Comparison of ENCODE assay signal across 1 cellular context in genomic region chr20:56630506-56631317, GRCh38.
TF ChIP-seq lines count a peak whose summit lies in the region.

No MANE protein-coding gene starts in this region.

TF ChIP-seq in H1, 55 proteins besides CTCF, POLR2A, EP300 and RAD21:
- TF ChIP-seq USF2 (IDR thresholded peaks at IDR 0.05; ENCODE audit: low read length) (no peak), KDM1A (IDR thresholded peaks at IDR 0.05; ENCODE audit: borderline replicate concordance, low read length) (no peak), SUZ12 (IDR thresholded peaks at IDR 0.05; ENCODE audit: low read length) (0 out of 2 replicates have a peak, but pooled peaks have one; percentile 30), KDM5A (IDR thresholded peaks at IDR 0.05; ENCODE audit: low read length) (no peak), NANOG (IDR thresholded peaks at IDR 0.05; ENCODE audit: insufficient read depth, low read depth, low read length, poor library complexity, severe bottlenecking) (no peak), ASH2L (IDR thresholded peaks at IDR 0.05; ENCODE audit: low read length) (no peak), PHF8 (conservative IDR thresholded peaks at IDR 0.05; ENCODE audit: low read depth, low read length) (peak; percentile 0), TEAD4 (IDR thresholded peaks at IDR 0.05; ENCODE audit: low read depth, low read length) (no peak), HDAC2 (IDR thresholded peaks at IDR 0.05; ENCODE audit: borderline replicate concordance in 1 of 2, low read depth in 2 of 2, low read length in 2 of 2) (no peak), BRCA1 (IDR thresholded peaks at IDR 0.05; ENCODE audit: low read depth, low read length) (no peak), FOSL1 (IDR thresholded peaks at IDR 0.05; ENCODE audit: insufficient read depth, low read depth, low read length) (no peak), SRF (IDR thresholded peaks at IDR 0.05; ENCODE audit: low read depth, low read length) (no peak), ATF3 (IDR thresholded peaks at IDR 0.05; ENCODE audit: insufficient read depth, low read depth, low read length) (no peak), CREB1 (IDR thresholded peaks at IDR 0.05) (peak; percentile 55; the same call in 1 of the 2 replicates), CEBPB (IDR thresholded peaks at IDR 0.05; ENCODE audit: low read depth, low read length) (no peak), ZNF274 (IDR thresholded peaks at IDR 0.05; ENCODE audit: borderline replicate concordance, extremely low read depth, low read length) (no peak), MAFK (IDR thresholded peaks at IDR 0.05; ENCODE audit: low read depth, low read length) (no peak), CTBP2 (IDR thresholded peaks at IDR 0.05; ENCODE audit: borderline replicate concordance, insufficient read depth, insufficient read length, low read length) (peak; percentile 85), MAX (IDR thresholded peaks at IDR 0.05) (no peak), RBBP5 (IDR thresholded peaks at IDR 0.05; ENCODE audit: borderline replicate concordance, low read depth, low read length) (no peak)
